In genomic region chr3:152447509-152447908, GRCh38 we compare ENCODE assay signal across 19 cellular contexts.
DNase-seq lines count a peak whose midpoint lies in the region; ATAC-seq and TF ChIP-seq lines count a peak whose summit lies in the region.
"Had no signal": no experiment of that assay in that cellular context is flagged by ENCODE, and none has a peak within 500 bp of the region (broad histone marks: within the 10 kb centered on the region; RNA-seq: fewer than 3 reads in every experiment).

No MANE protein-coding gene starts in this region.

- no peak for TF ChIP-seq CTCF in left ventricle myocardium inferior (IDR thresholded peaks at IDR 0.05; ENCODE audit: borderline replicate concordance)

- DNase-seq in left ventricle myocardium inferior (no peak), Right ventricle myocardium inferior (ENCODE audit: missing footprints) (no peak), cerebellar nuclear complex (lab: John Stamatoyannopoulos, UW) (no peak), NCI-H748 (lab: John Stamatoyannopoulos, UW; ENCODE audit: unreplicated experiment) (no peak)
- no peak for DNase-seq in activated CD8-positive, alpha-beta T cell treated with anti-CD3 and anti-CD28 coated beads, Interleukin-2, amount 10 ng/mL, durations not matched to agents 7 days and 5 days
- DNase-seq: activated T-cell treated with anti-CD3 and anti-CD28 coated beads, Interleukin-2, amount 50 U/mL, for 1 hour; aorta; GDM1; GOT3; NCI-H1092 treated with DMSO at 0.1 percent for 48 hours; NCI-H82; Peyer's patch; spleen; stomach had no signal

- POLR2A ChIA-PET in activated CD8-positive, alpha-beta T cell treated with anti-CD3 and anti-CD28 coated beads, Interleukin-2, amount 10 ng/mL, durations not matched to agents 7 days and 5 days (lab: Charles Lee), result no interaction called here

- H3K27me3 ChIP-seq in left ventricle myocardium inferior (ENCODE audit: low read depth), result no peaks in the 10 kb centered on the region
- H3K27me3 ChIP-seq in muscle layer of colon (ENCODE audit: control insufficient read depth in 1 of 2, insufficient read depth in 2 of 2, low read length in 2 of 2), result no peaks in the 10 kb centered on the region
- H3K27me3 ChIP-seq: Peyer's patch, spleen, stomach had no signal

- intact Hi-C loops in left ventricle myocardium inferior (cut with micrococcal nuclease) (loop anchor here (10.0 kb wide), 1 partner anchor 223 kb away; no protein-coding TSS in a partner anchor), Right ventricle myocardium inferior (cut with DNase I) (loop anchor here (10.0 kb wide), 2 partner anchors 143 to 373 kb away; no protein-coding TSS in a partner anchor)

- CTCF ChIA-PET in activated CD8-positive, alpha-beta T cell treated with anti-CD3 and anti-CD28 coated beads, Interleukin-2, amount 10 ng/mL, durations not matched to agents 7 days and 5 days (lab: Charles Lee), result interaction anchor here (1.1 to 2.0 kb wide), 4 partner anchors 19 to 375 kb away, joined by 3 to 11 read pairs (median 5); no protein-coding TSS in a partner anchor

- ATAC-seq in Right ventricle myocardium inferior (no peak), HG02870 (IDR thresholded peaks at IDR 0.05; ENCODE audit: unreplicated experiment) (no peak), GM21786 (IDR thresholded peaks at IDR 0.05; ENCODE audit: unreplicated experiment) (no peak)
- ATAC-seq in activated CD8-positive, alpha-beta T cell treated with anti-CD3 and anti-CD28 coated beads, Interleukin-2, amount 10 ng/mL, durations not matched to agents 7 days and 5 days, result no peak

- H3K4me3 ChIP-seq in left ventricle myocardium inferior (no peak overlapping the region), muscle layer of colon (ENCODE audit: low read depth in 1 of 2, low read length in 2 of 2) (no peak overlapping the region)
- H3K4me3 ChIP-seq: Peyer's patch, spleen, stomach had no signal

- H3K9me3 Mint-ChIP-seq in activated CD8-positive, alpha-beta T cell treated with anti-CD3 and anti-CD28 coated beads, Interleukin-2, amount 10 ng/mL, durations not matched to agents 7 days and 5 days (ENCODE audit: insufficient read depth), result no peaks in the 10 kb centered on the region

- H3K27ac ChIP-seq in left ventricle myocardium inferior (replicated peaks) (peak overlapping the region; percentile 6), muscle layer of colon (ENCODE audit: low read depth, low read length) (no peak overlapping the region)
- H3K27ac ChIP-seq: epithelial cell of prostate, Peyer's patch, stomach had no signal

- peaks cover 41% of the 10 kb centered on the region for H3K4me1 Mint-ChIP-seq in activated CD8-positive, alpha-beta T cell treated with anti-CD3 and anti-CD28 coated beads, Interleukin-2, amount 10 ng/mL, durations not matched to agents 7 days and 5 days (ENCODE audit: low read depth)

- H3K27me3 Mint-ChIP-seq in activated CD8-positive, alpha-beta T cell treated with anti-CD3 and anti-CD28 coated beads, Interleukin-2, amount 10 ng/mL, durations not matched to agents 7 days and 5 days (ENCODE audit: low read depth), result no peaks in the 10 kb centered on the region
- H3K27me3 Mint-ChIP-seq: progenitor cell of endocrine pancreas had no signal

- H3K36me3 ChIP-seq in left ventricle myocardium inferior (peaks cover 52% of the 10 kb centered on the region), muscle layer of colon (ENCODE audit: insufficient read depth, low read length) (peaks cover 12% of the 10 kb centered on the region)

- H3K9me3 ChIP-seq in left ventricle myocardium inferior (replicated peaks) (no peaks in the 10 kb centered on the region), muscle layer of colon (ENCODE audit: low read length) (no peaks in the 10 kb centered on the region)
- H3K9me3 ChIP-seq: Peyer's patch, spleen, stomach had no signal

- H3K4me3 Mint-ChIP-seq in activated CD8-positive, alpha-beta T cell treated with anti-CD3 and anti-CD28 coated beads, Interleukin-2, amount 10 ng/mL, durations not matched to agents 7 days and 5 days, result no peak overlapping the region

- peak overlapping the region; percentile 4 for H3K9ac ChIP-seq in muscle layer of colon (ENCODE audit: low read length)

- peaks cover 70% of the 10 kb centered on the region for H3K36me3 Mint-ChIP-seq in activated CD8-positive, alpha-beta T cell treated with anti-CD3 and anti-CD28 coated beads, Interleukin-2, amount 10 ng/mL, durations not matched to agents 7 days and 5 days (ENCODE audit: low read depth)

- peak overlapping the region; percentile 23 for H3K27ac Mint-ChIP-seq in activated CD8-positive, alpha-beta T cell treated with anti-CD3 and anti-CD28 coated beads, Interleukin-2, amount 10 ng/mL, durations not matched to agents 7 days and 5 days
- H3K27ac Mint-ChIP-seq: progenitor cell of endocrine pancreas had no signal

- peaks cover 73% of the 10 kb centered on the region for H3K4me1 ChIP-seq in left ventricle myocardium inferior
- peaks cover 45% of the 10 kb centered on the region for H3K4me1 ChIP-seq in muscle layer of colon (ENCODE audit: insufficient read depth, low read length)
